Comparison of ENCODE assay signal across 1 cellular context in genomic region chr12:101713930-101714329, GRCh38.
TF ChIP-seq lines count a peak whose summit lies in the region.

No MANE protein-coding gene starts in this region.

TF ChIP-seq in SK-N-SH, 30 proteins besides CTCF, POLR2A, EP300 and RAD21:
- TF ChIP-seq GATA2 (CRISPR knock-in tag; IDR thresholded peaks at IDR 0.05) (no peak), SIN3A (IDR thresholded peaks at IDR 0.05; ENCODE audit: borderline replicate concordance, low read depth, low read length) (no peak), POLR2AphosphoS5 (IDR thresholded peaks at IDR 0.05; ENCODE audit: low read depth, low read length) (no peak), FOXM1 (IDR thresholded peaks at IDR 0.05; ENCODE audit: low read depth) (no peak), PBX3 (IDR thresholded peaks at IDR 0.05) (no peak), MEF2A (IDR thresholded peaks at IDR 0.05; ENCODE audit: borderline replicate concordance, low read depth) (no peak), YY1 (IDR thresholded peaks at IDR 0.05; ENCODE audit: low read depth) (no peak)
TF ChIP-seq in SK-N-SH: peak in this region for 0.
